17 cellular contexts compared by ENCODE assay signal in genomic region chr10:47894571-47894970, GRCh38. TPM values are rescaled to one million over a fixed set of nuclear protein-coding genes. Genes with fewer than 3 reads are reported as not detected.
"Had no signal": no experiment of that assay in that cellular context is flagged by ENCODE, and none has a peak within 500 bp of the region (broad histone marks: within the 10 kb centered on the region; RNA-seq: fewer than 3 reads in every experiment).

No MANE protein-coding gene starts in this region.

RNA-seq across cellular contexts. Expression of gene NPY4R2, which starts 23.9 kb away (rescaled TPM):
- total RNA-seq: dermis microvascular lymphatic vessel endothelial cell; esophagus muscularis mucosa; fibroblast of lung; foreskin keratinocyte; heart left ventricle; kidney; left lobe of liver; liver; lung microvascular endothelial cell; mesothelial cell of epicardium; naive thymus-derived CD8-positive, alpha-beta T cell; ovary; psoas muscle; spleen had no signal
- polyA plus RNA-seq: fibroblast of lung; foreskin keratinocyte; heart left ventricle; hepatocyte; liver; naive thymus-derived CD8-positive, alpha-beta T cell; ovary; psoas muscle; spleen; thymus; urinary bladder had no signal
